16 cellular contexts compared by ENCODE assay signal in genomic region chr3:13637311-13637891, GRCh38.
A peak's percentile ranks its signal among the peaks of the same experiment; 100 is the strongest.
DNase-seq lines count a peak whose midpoint lies in the region; TF ChIP-seq lines count a peak whose summit lies in the region.
"Had no signal": no experiment of that assay in that cellular context is flagged by ENCODE, and none has a peak within 500 bp of the region (broad histone marks: within the 10 kb centered on the region; RNA-seq: fewer than 3 reads in every experiment).

No MANE protein-coding gene starts in this region.

- 86% methylated on average over 31 of the region's 31 CpGs for WGBS in smooth muscle cell (ENCODE audit: low lambda C conversion rate)

- H3K4me1 Mint-ChIP-seq in nephron progenitor cell: peaks cover 26% of the 10 kb centered on the region
- H3K4me1 Mint-ChIP-seq: T-cell had no signal

- no peaks in the 10 kb centered on the region for H3K36me3 Mint-ChIP-seq in nephron progenitor cell (ENCODE audit: low read depth)
- H3K36me3 Mint-ChIP-seq: T-cell had no signal

- no peak overlapping the region for H3K27ac ChIP-seq in BLaER1 treated with 17β-estradiol and CSF1 and Interleukin-3, amounts not matched to agents 10 nM and 100 nM
- no peak overlapping the region for H3K27ac ChIP-seq in smooth muscle cell (ENCODE audit: low read depth)

- H3K9me3 ChIP-seq in BLaER1 treated with 17β-estradiol and CSF1 and Interleukin-3, amounts not matched to agents 10 nM and 100 nM (replicated peaks in 1 of 11): no peaks in the 10 kb centered on the region
- no peaks in the 10 kb centered on the region for H3K9me3 ChIP-seq in smooth muscle cell (replicated peaks; ENCODE audit: low read depth)

- H2AFZ ChIP-seq in smooth muscle cell (ENCODE audit: low read depth): no peak overlapping the region

- H3K4me3 ChIP-seq in BLaER1 treated with 17β-estradiol and CSF1 and Interleukin-3, amounts not matched to agents 10 nM and 100 nM: no peak overlapping the region
- no peak overlapping the region for H3K4me3 ChIP-seq in smooth muscle cell

- peak overlapping the region in 9 of 11 experiments; percentile 6 to 60 (median 42); a peak in 15 of 22 replicates for H3K4me2 ChIP-seq in BLaER1 treated with 17β-estradiol and CSF1 and Interleukin-3, amounts not matched to agents 10 nM and 100 nM
- no peak overlapping the region for H3K4me2 ChIP-seq in smooth muscle cell

- TF ChIP-seq CTCF in nephron progenitor cell (IDR thresholded peaks at IDR 0.05) (no peak), smooth muscle cell (IDR thresholded peaks at IDR 0.05; ENCODE audit: borderline replicate concordance, insufficient read depth, poor library complexity, severe bottlenecking) (no peak)

- no peaks in the 10 kb centered on the region for H3K27me3 ChIP-seq in BLaER1 treated with 17β-estradiol and CSF1 and Interleukin-3, amounts not matched to agents 10 nM and 100 nM
- no peaks in the 10 kb centered on the region for H3K27me3 ChIP-seq in smooth muscle cell (ENCODE audit: low read depth)

- no peaks in the 10 kb centered on the region for H3K36me3 ChIP-seq in BLaER1 treated with 17β-estradiol and CSF1 and Interleukin-3, amounts not matched to agents 10 nM and 100 nM
- H3K36me3 ChIP-seq in smooth muscle cell (ENCODE audit: low read depth): no peaks in the 10 kb centered on the region

- H3K27ac Mint-ChIP-seq in nephron progenitor cell: peak overlapping the region; percentile 39
- H3K27ac Mint-ChIP-seq: CD8-positive, alpha-beta T cell; T-cell had no signal

- H3K4me3 Mint-ChIP-seq in nephron progenitor cell: no peak overlapping the region
- H3K4me3 Mint-ChIP-seq: CD8-positive, alpha-beta T cell; T-cell had no signal

- H3K79me2 ChIP-seq in smooth muscle cell (ENCODE audit: low read depth): no peaks in the 10 kb centered on the region

- no peaks in the 10 kb centered on the region for H4K20me1 ChIP-seq in BLaER1 treated with 17β-estradiol and CSF1 and Interleukin-3, amounts not matched to agents 10 nM and 100 nM
- H4K20me1 ChIP-seq in smooth muscle cell (ENCODE audit: low read depth): no peaks in the 10 kb centered on the region

- DNase-seq in NCI-H748 (lab: John Stamatoyannopoulos, UW; ENCODE audit: unreplicated experiment) (peak; percentile 9), NCI-H748 treated with DMSO at 0.1 percent for 48 hours (lab: John Stamatoyannopoulos, UW) (no peak), NCI-H69 (lab: John Stamatoyannopoulos, UW) (peak; percentile 70), nephron progenitor cell (no peak), smooth muscle cell (lab: John Stamatoyannopoulos, UW; ENCODE audit: unreplicated experiment) (no peak)
- DNase-seq in central memory CD4-positive, alpha-beta T cell: no peak
- DNase-seq: C1 segment of cervical spinal cord; CD8-positive, alpha-beta T cell; H7; IMR-90; NCI-H1105; NCI-H146; NCI-H2081; SIG-M5; T-cell had no signal

- peaks cover 0 to 35% (median 18%) of the 10 kb centered on the region in 10 experiments; a peak in 13 of 20 replicates for H3K4me1 ChIP-seq in BLaER1 treated with 17β-estradiol and CSF1 and Interleukin-3, amounts not matched to agents 10 nM and 100 nM
- no peaks in the 10 kb centered on the region for H3K4me1 ChIP-seq in smooth muscle cell (ENCODE audit: low read depth)

- no peak overlapping the region for H3K9ac ChIP-seq in BLaER1 treated with 17β-estradiol and CSF1 and Interleukin-3, amounts not matched to agents 10 nM and 100 nM
- no peak overlapping the region for H3K9ac ChIP-seq in smooth muscle cell (ENCODE audit: low read depth)

- no peaks in the 10 kb centered on the region for H3K9me3 Mint-ChIP-seq in nephron progenitor cell
- H3K9me3 Mint-ChIP-seq: CD8-positive, alpha-beta T cell; T-cell had no signal

- H3K27me3 Mint-ChIP-seq in nephron progenitor cell (ENCODE audit: low read depth, poor library complexity): peaks cover 17% of the 10 kb centered on the region

- H3F3A ChIP-seq in smooth muscle cell (ENCODE audit: low read depth): no peaks in the 10 kb centered on the region

Comparison
In these comparisons a context has a peak if more than half of its experiments do, and no peak if none do; other contexts are left out.
1. DNase-seq: peak in NCI-H748 (single experiment) and NCI-H69 (single experiment); none in NCI-H748 treated with DMSO at 0.1 percent for 48 hours (single experiment), nephron progenitor cell (single experiment), central memory CD4-positive, alpha-beta T cell (single experiment) and smooth muscle cell (single experiment).